In genomic region chr1:41740058-41740457, GRCh38 we compare ENCODE assay signal across 13 cellular contexts.
DNase-seq lines count a peak whose midpoint lies in the region; ATAC-seq and TF ChIP-seq lines count a peak whose summit lies in the region.
"Had no signal": no experiment of that assay in that cellular context is flagged by ENCODE, and none has a peak within 500 bp of the region (broad histone marks: within the 10 kb centered on the region; RNA-seq: fewer than 3 reads in every experiment).

No MANE protein-coding gene starts in this region.

- TF ChIP-seq EP300 in stomach (IDR thresholded peaks at IDR 0.05): no peak

- H3K36me3 ChIP-seq in esophagus squamous epithelium: no peaks in the 10 kb centered on the region
- no peaks in the 10 kb centered on the region for H3K36me3 ChIP-seq in stomach
- H3K36me3 ChIP-seq: right atrium auricular region, transverse colon had no signal

- no peak for TF ChIP-seq CTCF in esophagus squamous epithelium (IDR thresholded peaks at IDR 0.05)
- TF ChIP-seq CTCF in stomach (IDR thresholded peaks at IDR 0.05): no peak
- TF ChIP-seq CTCF in foreskin fibroblast (IDR thresholded peaks at IDR 0.05; ENCODE audit: low read depth, low read length): no peak

- no peaks in the 10 kb centered on the region for H3K9me3 Mint-ChIP-seq in activated T-cell treated with anti-CD3 and anti-CD28 coated beads, Interleukin-2, amount 50 U/mL, for 4 hours
- no peaks in the 10 kb centered on the region for H3K9me3 Mint-ChIP-seq in activated CD4-positive, alpha-beta memory T cell treated with anti-CD3 and anti-CD28 coated beads, Interleukin-2, amount 10 ng/mL, durations not matched to agents 7 days and 5 days

- no peak for ATAC-seq in activated T-cell treated with anti-CD3 and anti-CD28 coated beads, Interleukin-2, amount 50 U/mL, for 4 hours
- ATAC-seq in GM18505 (IDR thresholded peaks at IDR 0.05; ENCODE audit: unreplicated experiment): no peak
- no peak for ATAC-seq in HG03460 (IDR thresholded peaks at IDR 0.05; ENCODE audit: unreplicated experiment)

- TF ChIP-seq POLR2A in esophagus squamous epithelium (IDR thresholded peaks at IDR 0.05): no peak
- TF ChIP-seq POLR2A in stomach (IDR thresholded peaks at IDR 0.05): no peak
- TF ChIP-seq POLR2A in GM18505 (IDR thresholded peaks at IDR 0.05; ENCODE audit: borderline replicate concordance, extremely low read depth, insufficient read depth, insufficient read length): no peak

- peak overlapping the region; percentile 93 for H3K27ac Mint-ChIP-seq in activated CD4-positive, alpha-beta memory T cell treated with anti-CD3 and anti-CD28 coated beads, Interleukin-2, amount 10 ng/mL, durations not matched to agents 7 days and 5 days

- CTCF ChIA-PET in activated CD4-positive, alpha-beta memory T cell treated with anti-CD3 and anti-CD28 coated beads, Interleukin-2, amount 10 ng/mL, durations not matched to agents 7 days and 5 days (lab: Charles Lee): interaction anchor here (0.6 to 2.0 kb wide), 4 partner anchors 10 to 151 kb away, joined by 3 to 9 read pairs (median 6); no protein-coding TSS in a partner anchor

- H3K4me3 ChIP-seq in esophagus squamous epithelium (no peak overlapping the region), stomach (no peak overlapping the region), foreskin fibroblast (ENCODE audit: low read depth in 1 of 2, low read length in 2 of 2) (no peak overlapping the region)
- H3K4me3 ChIP-seq: right atrium auricular region, transverse colon had no signal

- H3K9me3 ChIP-seq in esophagus squamous epithelium (no peaks in the 10 kb centered on the region), stomach (no peaks in the 10 kb centered on the region)
- H3K9me3 ChIP-seq: right atrium auricular region, transverse colon had no signal

- H3K4me1 ChIP-seq in esophagus squamous epithelium: peaks cover 32 to 88% (median 41%) of the 10 kb centered on the region in 3 donors
- H3K4me1 ChIP-seq in stomach: peaks cover 0 to 36% (median 2%) of the 10 kb centered on the region in 4 donors

- H3K27me3 ChIP-seq in esophagus squamous epithelium: no peaks in the 10 kb centered on the region
- no peaks in the 10 kb centered on the region for H3K27me3 ChIP-seq in stomach
- H3K27me3 ChIP-seq: right atrium auricular region, transverse colon had no signal

- H3K4me1 Mint-ChIP-seq in activated T-cell treated with anti-CD3 and anti-CD28 coated beads, Interleukin-2, amount 50 U/mL, for 4 hours (ENCODE audit: low read depth): peaks cover 90% of the 10 kb centered on the region
- peaks cover 82% of the 10 kb centered on the region for H3K4me1 Mint-ChIP-seq in activated CD4-positive, alpha-beta memory T cell treated with anti-CD3 and anti-CD28 coated beads, Interleukin-2, amount 10 ng/mL, durations not matched to agents 7 days and 5 days

- no peaks in the 10 kb centered on the region for H3K27me3 Mint-ChIP-seq in activated T-cell treated with anti-CD3 and anti-CD28 coated beads, Interleukin-2, amount 50 U/mL, for 4 hours (ENCODE audit: low read depth)
- H3K27me3 Mint-ChIP-seq in activated CD4-positive, alpha-beta memory T cell treated with anti-CD3 and anti-CD28 coated beads, Interleukin-2, amount 10 ng/mL, durations not matched to agents 7 days and 5 days: no peaks in the 10 kb centered on the region

- H3K27ac ChIP-seq in esophagus squamous epithelium (peak overlapping the region in 3 of 4 donors; percentile 40 to 76 (median 57)), stomach (peak overlapping the region in 3 of 5 donors; percentile 56 to 60 (median 59))
- H3K27ac ChIP-seq: VCaP had no signal

- peak overlapping the region; percentile 74 for H3K4me3 Mint-ChIP-seq in activated T-cell treated with anti-CD3 and anti-CD28 coated beads, Interleukin-2, amount 50 U/mL, for 4 hours
- H3K4me3 Mint-ChIP-seq in activated CD4-positive, alpha-beta memory T cell treated with anti-CD3 and anti-CD28 coated beads, Interleukin-2, amount 10 ng/mL, durations not matched to agents 7 days and 5 days: no peak overlapping the region

- WGBS in esophagus squamous epithelium, 2 donors: 92 to 100% methylated on average over 1 to 5 of the region's 5 CpGs
- WGBS in stomach, 5 donors: 86 to 96% (median 93%) methylated on average over 5 of the region's 5 CpGs

- intact Hi-C loops in esophagus squamous epithelium (cut with DNase I) (no loop called here), stomach (cut with DNase I; ENCODE audit: low total_unique reads) (no loop called here)

- POLR2A ChIA-PET in activated CD4-positive, alpha-beta memory T cell treated with anti-CD3 and anti-CD28 coated beads, Interleukin-2, amount 10 ng/mL, durations not matched to agents 7 days and 5 days (lab: Charles Lee): interaction anchor here (1.2 to 4.0 kb wide), 8 partner anchors 10 to 78 kb away, joined by 4 to 19 read pairs (median 12); no protein-coding TSS in a partner anchor

- no peak for DNase-seq in activated T-cell treated with anti-CD3 and anti-CD28 coated beads, Interleukin-2, amount 50 U/mL, for 4 hours
- no peak for DNase-seq in activated T-cell treated with anti-CD3 and anti-CD28 coated beads for 4 hours
- no peak for DNase-seq in activated CD4-positive, alpha-beta memory T cell treated with anti-CD3 and anti-CD28 coated beads, Interleukin-2, amount 10 ng/mL, durations not matched to agents 7 days and 5 days
- no peak for DNase-seq in esophagus squamous epithelium (lab: John Stamatoyannopoulos, UW)
- no peak for DNase-seq in stomach
- DNase-seq in foreskin fibroblast: no peak
- DNase-seq: effector CD8-positive, alpha-beta T cell; NCI-H446; transverse colon had no signal

- peaks cover 2% of the 10 kb centered on the region for H3K36me3 Mint-ChIP-seq in activated T-cell treated with anti-CD3 and anti-CD28 coated beads, Interleukin-2, amount 50 U/mL, for 4 hours (ENCODE audit: insufficient read depth)
- peaks cover 2% of the 10 kb centered on the region for H3K36me3 Mint-ChIP-seq in activated CD4-positive, alpha-beta memory T cell treated with anti-CD3 and anti-CD28 coated beads, Interleukin-2, amount 10 ng/mL, durations not matched to agents 7 days and 5 days (ENCODE audit: low read depth)
